In the genomic region with DNA sequence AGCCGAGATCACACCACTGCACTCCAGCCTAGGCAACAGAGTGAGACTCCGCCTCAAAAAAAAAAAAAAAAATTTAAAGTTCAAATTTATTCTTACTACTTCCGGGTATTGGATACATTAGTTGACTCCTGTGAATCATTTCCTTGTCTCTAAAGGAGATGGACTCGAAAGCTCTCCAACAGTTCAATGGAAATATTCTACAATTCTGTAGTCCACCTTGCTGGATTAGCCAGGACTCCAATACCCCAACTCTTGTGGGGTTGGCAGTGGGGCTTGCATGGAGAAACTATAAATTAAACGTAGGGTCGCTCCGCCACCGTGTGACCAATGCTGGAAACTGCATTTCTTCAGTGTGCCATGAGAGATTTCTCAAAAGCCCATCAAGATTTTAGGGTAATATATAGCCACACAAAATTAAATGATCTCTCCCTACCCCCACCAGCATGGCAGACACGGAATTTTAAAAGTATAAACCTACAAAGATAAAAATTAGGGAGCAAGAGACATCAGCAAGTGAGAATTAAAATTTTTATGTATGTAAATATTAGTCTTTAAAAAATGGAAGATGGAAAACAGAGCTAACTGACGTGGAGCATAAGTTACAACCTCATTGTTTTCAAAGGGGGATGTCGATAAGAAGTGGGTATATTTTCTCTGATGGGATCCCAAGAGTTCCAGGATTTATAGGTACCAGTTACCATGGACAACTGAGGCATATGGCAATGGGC, we compare ENCODE assay signal across 1 cellular context.
TF ChIP-seq lines count a peak whose summit lies in the region.

No MANE protein-coding gene starts in this region.

TF ChIP-seq in K562, 482 proteins besides CTCF, POLR2A, EP300 and RAD21 (continued from another document and continues in another):
- TF ChIP-seq, protein P1, sequence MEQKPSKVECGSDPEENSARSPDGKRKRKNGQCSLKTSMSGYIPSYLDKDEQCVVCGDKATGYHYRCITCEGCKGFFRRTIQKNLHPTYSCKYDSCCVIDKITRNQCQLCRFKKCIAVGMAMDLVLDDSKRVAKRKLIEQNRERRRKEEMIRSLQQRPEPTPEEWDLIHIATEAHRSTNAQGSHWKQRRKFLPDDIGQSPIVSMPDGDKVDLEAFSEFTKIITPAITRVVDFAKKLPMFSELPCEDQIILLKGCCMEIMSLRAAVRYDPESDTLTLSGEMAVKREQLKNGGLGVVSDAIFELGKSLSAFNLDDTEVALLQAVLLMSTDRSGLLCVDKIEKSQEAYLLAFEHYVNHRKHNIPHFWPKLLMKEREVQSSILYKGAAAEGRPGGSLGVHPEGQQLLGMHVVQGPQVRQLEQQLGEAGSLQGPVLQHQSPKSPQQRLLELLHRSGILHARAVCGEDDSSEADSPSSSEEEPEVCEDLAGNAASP (IDR thresholded peaks at IDR 0.05) = no peak
- TF ChIP-seq HNRNPUL1 (IDR thresholded peaks at IDR 0.05; ENCODE audit: low read length) (no peak), ZNF408 (CRISPR knock-in tag; IDR thresholded peaks at IDR 0.05; ENCODE audit: low read depth) (no peak), MTA3 (IDR thresholded peaks at IDR 0.05; ENCODE audit: borderline replicate concordance) (no peak), CREB1 (IDR thresholded peaks at IDR 0.05) (no peak), CREB1 (CRISPR knock-in tag; IDR thresholded peaks at IDR 0.05) (no peak), ZC3H11A (IDR thresholded peaks at IDR 0.05; ENCODE audit: low read depth, low read length) (no peak), TBL1XR1 (IDR thresholded peaks at IDR 0.05; ENCODE audit: low read length in 2 of 2) (no peak), SRSF1 (IDR thresholded peaks at IDR 0.05; ENCODE audit: low read depth, low read length) (no peak), MCM3 (IDR thresholded peaks at IDR 0.05) (no peak), KLF13 (tag; IDR thresholded peaks at IDR 0.05; ENCODE audit: borderline replicate concordance, low read depth) (no peak), ZNF133 (CRISPR knock-in tag; IDR thresholded peaks at IDR 0.05) (no peak), ZNF354B (CRISPR knock-in tag; IDR thresholded peaks at IDR 0.05) (no peak), SMC3 (conservative IDR thresholded peaks at IDR 0.05; ENCODE audit: insufficient read depth, low read depth, low read length) (peak; percentile 91), DMBX1 (CRISPR knock-in tag; IDR thresholded peaks at IDR 0.05; ENCODE audit: borderline replicate concordance) (no peak), TAF7 (tag; IDR thresholded peaks at IDR 0.05) (no peak), TEAD4 (IDR thresholded peaks at IDR 0.05; ENCODE audit: low read length) (no peak), TEAD4 (CRISPR knock-in tag; IDR thresholded peaks at IDR 0.05; ENCODE audit: borderline replicate concordance) (no peak), NFRKB (IDR thresholded peaks at IDR 0.05; ENCODE audit: low read depth) (no peak), HDAC3 (IDR thresholded peaks at IDR 0.05; ENCODE audit: borderline replicate concordance, partially characterized antibody) (no peak), NR2C1 (IDR thresholded peaks at IDR 0.05) (peak; percentile 36; the same call in 1 of the 2 replicates), NR2C1 (tag; IDR thresholded peaks at IDR 0.05) (no peak), ETS2 (tag; IDR thresholded peaks at IDR 0.05; ENCODE audit: borderline replicate concordance, poor library complexity, severe bottlenecking) (no peak), CC2D1A (IDR thresholded peaks at IDR 0.05) (peak; percentile 43)
- TF ChIP-seq, protein P2, sequence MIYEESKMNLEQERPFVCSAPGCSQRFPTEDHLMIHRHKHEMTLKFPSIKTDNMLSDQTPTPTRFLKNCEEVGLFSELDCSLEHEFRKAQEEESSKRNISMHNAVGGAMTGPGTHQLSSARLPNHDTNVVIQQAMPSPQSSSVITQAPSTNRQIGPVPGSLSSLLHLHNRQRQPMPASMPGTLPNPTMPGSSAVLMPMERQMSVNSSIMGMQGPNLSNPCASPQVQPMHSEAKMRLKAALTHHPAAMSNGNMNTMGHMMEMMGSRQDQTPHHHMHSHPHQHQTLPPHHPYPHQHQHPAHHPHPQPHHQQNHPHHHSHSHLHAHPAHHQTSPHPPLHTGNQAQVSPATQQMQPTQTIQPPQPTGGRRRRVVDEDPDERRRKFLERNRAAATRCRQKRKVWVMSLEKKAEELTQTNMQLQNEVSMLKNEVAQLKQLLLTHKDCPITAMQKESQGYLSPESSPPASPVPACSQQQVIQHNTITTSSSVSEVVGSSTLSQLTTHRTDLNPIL (CRISPR knock-in tag; IDR thresholded peaks at IDR 0.05) = no peak
- TF ChIP-seq, protein P3, sequence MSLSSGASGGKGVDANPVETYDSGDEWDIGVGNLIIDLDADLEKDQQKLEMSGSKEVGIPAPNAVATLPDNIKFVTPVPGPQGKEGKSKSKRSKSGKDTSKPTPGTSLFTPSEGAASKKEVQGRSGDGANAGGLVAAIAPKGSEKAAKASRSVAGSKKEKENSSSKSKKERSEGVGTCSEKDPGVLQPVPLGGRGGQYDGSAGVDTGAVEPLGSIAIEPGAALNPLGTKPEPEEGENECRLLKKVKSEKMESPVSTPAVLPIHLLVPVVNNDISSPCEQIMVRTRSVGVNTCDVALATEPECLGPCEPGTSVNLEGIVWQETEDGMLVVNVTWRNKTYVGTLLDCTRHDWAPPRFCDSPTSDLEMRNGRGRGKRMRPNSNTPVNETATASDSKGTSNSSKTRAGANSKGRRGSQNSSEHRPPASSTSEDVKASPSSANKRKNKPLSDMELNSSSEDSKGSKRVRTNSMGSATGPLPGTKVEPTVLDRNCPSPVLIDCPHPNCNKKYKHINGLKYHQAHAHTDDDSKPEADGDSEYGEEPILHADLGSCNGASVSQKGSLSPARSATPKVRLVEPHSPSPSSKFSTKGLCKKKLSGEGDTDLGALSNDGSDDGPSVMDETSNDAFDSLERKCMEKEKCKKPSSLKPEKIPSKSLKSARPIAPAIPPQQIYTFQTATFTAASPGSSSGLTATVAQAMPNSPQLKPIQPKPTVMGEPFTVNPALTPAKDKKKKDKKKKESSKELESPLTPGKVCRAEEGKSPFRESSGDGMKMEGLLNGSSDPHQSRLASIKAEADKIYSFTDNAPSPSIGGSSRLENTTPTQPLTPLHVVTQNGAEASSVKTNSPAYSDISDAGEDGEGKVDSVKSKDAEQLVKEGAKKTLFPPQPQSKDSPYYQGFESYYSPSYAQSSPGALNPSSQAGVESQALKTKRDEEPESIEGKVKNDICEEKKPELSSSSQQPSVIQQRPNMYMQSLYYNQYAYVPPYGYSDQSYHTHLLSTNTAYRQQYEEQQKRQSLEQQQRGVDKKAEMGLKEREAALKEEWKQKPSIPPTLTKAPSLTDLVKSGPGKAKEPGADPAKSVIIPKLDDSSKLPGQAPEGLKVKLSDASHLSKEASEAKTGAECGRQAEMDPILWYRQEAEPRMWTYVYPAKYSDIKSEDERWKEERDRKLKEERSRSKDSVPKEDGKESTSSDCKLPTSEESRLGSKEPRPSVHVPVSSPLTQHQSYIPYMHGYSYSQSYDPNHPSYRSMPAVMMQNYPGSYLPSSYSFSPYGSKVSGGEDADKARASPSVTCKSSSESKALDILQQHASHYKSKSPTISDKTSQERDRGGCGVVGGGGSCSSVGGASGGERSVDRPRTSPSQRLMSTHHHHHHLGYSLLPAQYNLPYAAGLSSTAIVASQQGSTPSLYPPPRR (CRISPR knock-in tag; IDR thresholded peaks at IDR 0.05; ENCODE audit: borderline replicate concordance) = no peak
- TF ChIP-seq, protein P4, sequence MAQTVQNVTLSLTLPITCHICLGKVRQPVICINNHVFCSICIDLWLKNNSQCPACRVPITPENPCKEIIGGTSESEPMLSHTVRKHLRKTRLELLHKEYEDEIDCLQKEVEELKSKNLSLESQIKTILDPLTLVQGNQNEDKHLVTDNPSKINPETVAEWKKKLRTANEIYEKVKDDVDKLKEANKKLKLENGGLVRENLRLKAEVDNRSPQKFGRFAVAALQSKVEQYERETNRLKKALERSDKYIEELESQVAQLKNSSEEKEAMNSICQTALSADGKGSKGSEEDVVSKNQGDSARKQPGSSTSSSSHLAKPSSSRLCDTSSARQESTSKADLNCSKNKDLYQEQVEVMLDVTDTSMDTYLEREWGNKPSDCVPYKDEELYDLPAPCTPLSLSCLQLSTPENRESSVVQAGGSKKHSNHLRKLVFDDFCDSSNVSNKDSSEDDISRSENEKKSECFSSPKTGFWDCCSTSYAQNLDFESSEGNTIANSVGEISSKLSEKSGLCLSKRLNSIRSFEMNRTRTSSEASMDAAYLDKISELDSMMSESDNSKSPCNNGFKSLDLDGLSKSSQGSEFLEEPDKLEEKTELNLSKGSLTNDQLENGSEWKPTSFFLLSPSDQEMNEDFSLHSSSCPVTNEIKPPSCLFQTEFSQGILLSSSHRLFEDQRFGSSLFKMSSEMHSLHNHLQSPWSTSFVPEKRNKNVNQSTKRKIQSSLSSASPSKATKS (CRISPR knock-in tag; IDR thresholded peaks at IDR 0.05) = no peak
- TF ChIP-seq, protein P5, sequence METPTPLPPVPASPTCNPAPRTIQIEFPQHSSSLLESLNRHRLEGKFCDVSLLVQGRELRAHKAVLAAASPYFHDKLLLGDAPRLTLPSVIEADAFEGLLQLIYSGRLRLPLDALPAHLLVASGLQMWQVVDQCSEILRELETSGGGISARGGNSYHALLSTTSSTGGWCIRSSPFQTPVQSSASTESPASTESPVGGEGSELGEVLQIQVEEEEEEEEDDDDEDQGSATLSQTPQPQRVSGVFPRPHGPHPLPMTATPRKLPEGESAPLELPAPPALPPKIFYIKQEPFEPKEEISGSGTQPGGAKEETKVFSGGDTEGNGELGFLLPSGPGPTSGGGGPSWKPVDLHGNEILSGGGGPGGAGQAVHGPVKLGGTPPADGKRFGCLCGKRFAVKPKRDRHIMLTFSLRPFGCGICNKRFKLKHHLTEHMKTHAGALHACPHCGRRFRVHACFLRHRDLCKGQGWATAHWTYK (CRISPR knock-in tag; IDR thresholded peaks at IDR 0.05) = no peak
- TF ChIP-seq, protein P6, sequence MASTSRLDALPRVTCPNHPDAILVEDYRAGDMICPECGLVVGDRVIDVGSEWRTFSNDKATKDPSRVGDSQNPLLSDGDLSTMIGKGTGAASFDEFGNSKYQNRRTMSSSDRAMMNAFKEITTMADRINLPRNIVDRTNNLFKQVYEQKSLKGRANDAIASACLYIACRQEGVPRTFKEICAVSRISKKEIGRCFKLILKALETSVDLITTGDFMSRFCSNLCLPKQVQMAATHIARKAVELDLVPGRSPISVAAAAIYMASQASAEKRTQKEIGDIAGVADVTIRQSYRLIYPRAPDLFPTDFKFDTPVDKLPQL (IDR thresholded peaks at IDR 0.05; ENCODE audit: extremely low read depth, insufficient read length) = no peak
- TF ChIP-seq, protein P7, sequence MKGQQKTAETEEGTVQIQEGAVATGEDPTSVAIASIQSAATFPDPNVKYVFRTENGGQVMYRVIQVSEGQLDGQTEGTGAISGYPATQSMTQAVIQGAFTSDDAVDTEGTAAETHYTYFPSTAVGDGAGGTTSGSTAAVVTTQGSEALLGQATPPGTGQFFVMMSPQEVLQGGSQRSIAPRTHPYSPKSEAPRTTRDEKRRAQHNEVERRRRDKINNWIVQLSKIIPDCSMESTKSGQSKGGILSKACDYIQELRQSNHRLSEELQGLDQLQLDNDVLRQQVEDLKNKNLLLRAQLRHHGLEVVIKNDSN (CRISPR knock-in tag; IDR thresholded peaks at IDR 0.05) = no peak
- TF ChIP-seq, protein P8, sequence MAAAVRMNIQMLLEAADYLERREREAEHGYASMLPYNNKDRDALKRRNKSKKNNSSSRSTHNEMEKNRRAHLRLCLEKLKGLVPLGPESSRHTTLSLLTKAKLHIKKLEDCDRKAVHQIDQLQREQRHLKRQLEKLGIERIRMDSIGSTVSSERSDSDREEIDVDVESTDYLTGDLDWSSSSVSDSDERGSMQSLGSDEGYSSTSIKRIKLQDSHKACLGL (CRISPR knock-in tag; IDR thresholded peaks at IDR 0.05; ENCODE audit: borderline replicate concordance, poor library complexity, severe bottlenecking) = no peak
- TF ChIP-seq, protein P9, sequence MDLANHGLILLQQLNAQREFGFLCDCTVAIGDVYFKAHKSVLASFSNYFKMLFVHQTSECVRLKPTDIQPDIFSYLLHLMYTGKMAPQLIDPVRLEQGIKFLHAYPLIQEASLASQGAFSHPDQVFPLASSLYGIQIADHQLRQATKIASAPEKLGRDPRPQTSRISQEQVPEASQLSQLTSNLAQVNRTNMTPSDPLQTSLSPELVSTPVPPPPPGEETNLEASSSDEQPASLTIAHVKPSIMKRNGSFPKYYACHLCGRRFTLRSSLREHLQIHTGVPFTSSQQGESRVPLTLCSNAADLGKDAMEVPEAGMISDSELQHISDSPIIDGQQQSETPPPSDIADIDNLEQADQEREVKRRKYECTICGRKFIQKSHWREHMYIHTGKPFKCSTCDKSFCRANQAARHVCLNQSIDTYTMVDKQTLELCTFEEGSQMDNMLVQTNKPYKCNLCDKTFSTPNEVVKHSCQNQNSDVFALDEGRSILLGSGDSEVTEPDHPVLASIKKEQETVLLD (IDR thresholded peaks at IDR 0.05) = no peak
- TF ChIP-seq, protein P10, sequence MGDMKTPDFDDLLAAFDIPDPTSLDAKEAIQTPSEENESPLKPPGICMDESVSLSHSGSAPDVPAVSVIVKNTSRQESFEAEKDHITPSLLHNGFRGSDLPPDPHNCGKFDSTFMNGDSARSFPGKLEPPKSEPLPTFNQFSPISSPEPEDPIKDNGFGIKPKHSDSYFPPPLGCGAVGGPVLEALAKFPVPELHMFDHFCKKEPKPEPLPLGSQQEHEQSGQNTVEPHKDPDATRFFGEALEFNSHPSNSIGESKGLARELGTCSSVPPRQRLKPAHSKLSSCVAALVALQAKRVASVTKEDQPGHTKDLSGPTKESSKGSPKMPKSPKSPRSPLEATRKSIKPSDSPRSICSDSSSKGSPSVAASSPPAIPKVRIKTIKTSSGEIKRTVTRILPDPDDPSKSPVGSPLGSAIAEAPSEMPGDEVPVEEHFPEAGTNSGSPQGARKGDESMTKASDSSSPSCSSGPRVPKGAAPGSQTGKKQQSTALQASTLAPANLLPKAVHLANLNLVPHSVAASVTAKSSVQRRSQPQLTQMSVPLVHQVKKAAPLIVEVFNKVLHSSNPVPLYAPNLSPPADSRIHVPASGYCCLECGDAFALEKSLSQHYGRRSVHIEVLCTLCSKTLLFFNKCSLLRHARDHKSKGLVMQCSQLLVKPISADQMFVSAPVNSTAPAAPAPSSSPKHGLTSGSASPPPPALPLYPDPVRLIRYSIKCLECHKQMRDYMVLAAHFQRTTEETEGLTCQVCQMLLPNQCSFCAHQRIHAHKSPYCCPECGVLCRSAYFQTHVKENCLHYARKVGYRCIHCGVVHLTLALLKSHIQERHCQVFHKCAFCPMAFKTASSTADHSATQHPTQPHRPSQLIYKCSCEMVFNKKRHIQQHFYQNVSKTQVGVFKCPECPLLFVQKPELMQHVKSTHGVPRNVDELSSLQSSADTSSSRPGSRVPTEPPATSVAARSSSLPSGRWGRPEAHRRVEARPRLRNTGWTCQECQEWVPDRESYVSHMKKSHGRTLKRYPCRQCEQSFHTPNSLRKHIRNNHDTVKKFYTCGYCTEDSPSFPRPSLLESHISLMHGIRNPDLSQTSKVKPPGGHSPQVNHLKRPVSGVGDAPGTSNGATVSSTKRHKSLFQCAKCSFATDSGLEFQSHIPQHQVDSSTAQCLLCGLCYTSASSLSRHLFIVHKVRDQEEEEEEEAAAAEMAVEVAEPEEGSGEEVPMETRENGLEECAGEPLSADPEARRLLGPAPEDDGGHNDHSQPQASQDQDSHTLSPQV (IDR thresholded peaks at IDR 0.05) = peak; percentile 34; the same call in 1 of the 2 replicates
